12 cellular contexts compared by ENCODE assay signal in the genomic region with DNA sequence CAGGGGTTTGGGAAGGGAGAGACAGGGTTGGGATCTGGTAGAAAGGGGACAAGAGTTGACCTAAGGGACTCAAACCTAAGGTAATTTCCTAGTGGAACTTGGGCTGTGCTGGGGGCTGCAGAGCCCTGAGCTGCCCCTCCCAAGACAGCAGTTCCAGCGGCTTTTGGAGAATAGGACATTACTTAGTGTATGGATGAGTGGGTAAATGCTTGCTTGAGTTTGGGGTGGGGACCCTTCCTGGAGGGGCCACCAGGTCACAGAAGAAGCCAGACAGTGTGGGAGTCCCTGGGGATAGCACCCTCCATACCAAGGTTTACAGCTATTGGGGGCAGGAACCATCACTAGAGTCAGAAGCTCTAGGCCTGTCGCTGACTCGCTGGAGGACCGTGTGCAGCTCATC.
A peak's percentile ranks its signal among the peaks of the same experiment; 100 is the strongest.
DNase-seq lines count a peak whose midpoint lies in the region; TF ChIP-seq lines count a peak whose summit lies in the region.
"Had no signal": no experiment of that assay in that cellular context is flagged by ENCODE, and none has a peak within 500 bp of the region (broad histone marks: within the 10 kb centered on the region; RNA-seq: fewer than 3 reads in every experiment).

No MANE protein-coding gene starts in this region.

- no peaks in the 10 kb centered on the region for H3K27me3 ChIP-seq in ascending aorta
- H3K27me3 ChIP-seq in tibial artery, result no peaks in the 10 kb centered on the region
- no peaks in the 10 kb centered on the region for H3K27me3 ChIP-seq in ovary
- H3K27me3 ChIP-seq: BLaER1 treated with 17β-estradiol and CSF1 and Interleukin-3, amounts not matched to agents 10 nM and 100 nM had no signal

- H3K9me3 ChIP-seq in ascending aorta, result no peaks in the 10 kb centered on the region
- peaks cover 0 to under 1% (median 0%) of the 10 kb centered on the region in 3 donors for H3K9me3 ChIP-seq in tibial artery
- H3K9me3 ChIP-seq in ovary, result no peaks in the 10 kb centered on the region

- WGBS in ovary, 3 donors, result 85 to 96% (median 95%) methylated on average over 4 of the region's 4 CpGs

- DNase-seq in activated CD8-positive, alpha-beta memory T cell treated with anti-CD3 and anti-CD28 coated beads, Interleukin-2, amount 50 U/mL, for 48 hours, result peak; percentile 30
- DNase-seq in activated CD8-positive, alpha-beta memory T cell treated with anti-CD3 and anti-CD28 coated beads, Interleukin-2, amount 50 U/mL, for 4 hours, result no peak
- DNase-seq in ascending aorta (ENCODE audit: low spot score in 2 of 2) (peak in 1 of 2 donors; percentile 38), mucosa of gallbladder (ENCODE audit: low spot score) (peak; percentile 3), tibial artery (peak in 1 of 2 donors; percentile 11), SHP77 treated with DMSO at 0.1 percent for 48 hours (lab: John Stamatoyannopoulos, UW) (no peak), ovary (no peak)
- DNase-seq: ACHN; CD4-positive, CD25-positive, alpha-beta regulatory T cell; HCEC 1CT; HFFc6 had no signal

- no peak for TF ChIP-seq EP300 in ovary (IDR thresholded peaks at IDR 0.05)

- H3K36me3 ChIP-seq in ascending aorta (no peaks in the 10 kb centered on the region), tibial artery (no peaks in the 10 kb centered on the region), ovary (no peaks in the 10 kb centered on the region)
- H3K36me3 ChIP-seq: BLaER1 treated with 17β-estradiol and CSF1 and Interleukin-3, amounts not matched to agents 10 nM and 100 nM had no signal

- H3K4me1 ChIP-seq in ascending aorta (peaks cover 6 to 35% of the 10 kb centered on the region in 2 donors), tibial artery (peaks cover 0 to 49% (median 29%) of the 10 kb centered on the region in 4 donors), ovary (ENCODE audit: insufficient read depth) (no peaks in the 10 kb centered on the region)
- H3K4me1 ChIP-seq: BLaER1 treated with 17β-estradiol and CSF1 and Interleukin-3, amounts not matched to agents 10 nM and 100 nM had no signal

- no peak overlapping the region for H3K4me3 ChIP-seq in ascending aorta
- no peak overlapping the region for H3K4me3 ChIP-seq in tibial artery
- no peak overlapping the region for H3K4me3 ChIP-seq in ovary
- H3K4me3 ChIP-seq: BLaER1 treated with 17β-estradiol and CSF1 and Interleukin-3, amounts not matched to agents 10 nM and 100 nM had no signal

- intact Hi-C loops in ascending aorta (cut with DNase I), result no loop called here
- intact Hi-C loops in tibial artery (cut with DNase I; ENCODE audit: low total_unique reads), result loop anchor here (10.0 kb wide), 1 partner anchor 111 kb away; no protein-coding TSS in a partner anchor
- intact Hi-C loops in ovary (cut with DNase I), result no loop called here

- TF ChIP-seq CTCF in ascending aorta (IDR thresholded peaks at IDR 0.05) (no peak), tibial artery (IDR thresholded peaks at IDR 0.05) (no peak), ovary (IDR thresholded peaks at IDR 0.05) (no peak)

- no peak for TF ChIP-seq POLR2A in ovary (IDR thresholded peaks at IDR 0.05)

- H3K27ac ChIP-seq in ascending aorta (peak overlapping the region; percentile 91 to 94), tibial artery (peak overlapping the region; percentile 87 to 95), ovary (no peak overlapping the region)
- H3K27ac ChIP-seq: BLaER1 treated with 17β-estradiol and CSF1 and Interleukin-3, amounts not matched to agents 10 nM and 100 nM had no signal

Comparison
In these comparisons a context has a peak if more than half of its experiments do, and no peak if none do; other contexts are left out.
1. DNase-seq: peak in activated CD8-positive, alpha-beta memory T cell treated with anti-CD3 and anti-CD28 coated beads, Interleukin-2, amount 50 U/mL, for 48 hours (single experiment) and mucosa of gallbladder (single experiment); none in activated CD8-positive, alpha-beta memory T cell treated with anti-CD3 and anti-CD28 coated beads, Interleukin-2, amount 50 U/mL, for 4 hours (single experiment), SHP77 treated with DMSO at 0.1 percent for 48 hours (single experiment) and ovary (0 of 5).
2. H3K27ac ChIP-seq: peak in ascending aorta (2 of 2) and tibial artery (2 of 2); none in ovary (0 of 2).